Comparison of ENCODE assay signal across 8 cellular contexts in the genomic region with DNA sequence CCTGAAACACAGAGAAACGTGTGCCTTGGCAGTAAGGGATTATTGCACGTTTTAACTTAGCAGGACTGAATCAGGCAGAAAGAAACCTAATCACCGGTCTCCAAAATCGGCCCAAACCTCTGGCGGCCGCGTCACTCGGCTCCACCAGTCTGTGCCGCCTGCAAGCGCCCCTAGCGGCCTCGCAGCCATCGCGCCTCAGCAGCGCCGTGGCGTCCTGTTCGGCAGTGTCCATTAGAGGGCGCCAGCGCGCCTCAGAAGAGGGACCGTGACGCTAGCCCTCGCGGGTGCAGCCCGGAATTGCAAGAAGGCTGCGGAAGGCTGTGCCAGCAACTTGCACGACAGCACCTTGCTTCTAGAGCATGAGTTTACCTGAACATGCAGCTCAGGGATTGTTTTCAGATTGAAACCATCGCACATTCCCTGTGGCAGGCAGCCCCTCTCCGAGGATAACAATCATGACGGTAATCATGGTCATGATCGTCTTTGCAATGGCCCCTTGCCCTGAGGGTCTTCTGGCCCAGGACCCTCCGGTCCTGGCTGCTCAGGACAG.
DNase-seq lines count a peak whose midpoint lies in the region; ATAC-seq and TF ChIP-seq lines count a peak whose summit lies in the region.

No MANE protein-coding gene starts in this region.

- ATAC-seq in HG02759 (IDR thresholded peaks at IDR 0.05; ENCODE audit: unreplicated experiment) (peak; percentile 100), Right ventricle myocardium inferior (peak; percentile 99), thoracic aorta (ENCODE audit: insufficient number of reproducible peaks, low FRiP score, low read depth) (peak; percentile 93)
- ATAC-seq in activated naive CD8-positive, alpha-beta T cell treated with anti-CD3 and anti-CD28 coated beads, Interleukin-2, amount 10 ng/mL, durations not matched to agents 7 days and 5 days (ENCODE audit: low read depth) = peak; percentile 97

- peak overlapping the region; percentile 78 to 88 for H3K27ac ChIP-seq in thoracic aorta

- no peaks in the 10 kb centered on the region for H3K36me3 ChIP-seq in thoracic aorta

- peaks cover under 1% of the 10 kb centered on the region for H3K9me3 Mint-ChIP-seq in activated naive CD8-positive, alpha-beta T cell treated with anti-CD3 and anti-CD28 coated beads, Interleukin-2, amount 10 ng/mL, durations not matched to agents 7 days and 5 days
- no peaks in the 10 kb centered on the region for H3K9me3 Mint-ChIP-seq in osteocyte (ENCODE audit: unreplicated experiment)

- H3K4me3 Mint-ChIP-seq in activated naive CD8-positive, alpha-beta T cell treated with anti-CD3 and anti-CD28 coated beads, Interleukin-2, amount 10 ng/mL, durations not matched to agents 7 days and 5 days = peak overlapping the region; percentile 91
- peak overlapping the region; percentile 80 for H3K4me3 Mint-ChIP-seq in osteocyte (ENCODE audit: unreplicated experiment)

- H3K27me3 Mint-ChIP-seq in activated naive CD8-positive, alpha-beta T cell treated with anti-CD3 and anti-CD28 coated beads, Interleukin-2, amount 10 ng/mL, durations not matched to agents 7 days and 5 days = no peaks in the 10 kb centered on the region
- H3K27me3 Mint-ChIP-seq in osteocyte (ENCODE audit: unreplicated experiment) = peaks cover 9% of the 10 kb centered on the region

- H3K9me3 ChIP-seq in thoracic aorta = no peaks in the 10 kb centered on the region

- H3K27ac Mint-ChIP-seq in activated naive CD8-positive, alpha-beta T cell treated with anti-CD3 and anti-CD28 coated beads, Interleukin-2, amount 10 ng/mL, durations not matched to agents 7 days and 5 days = peak overlapping the region; percentile 97
- H3K27ac Mint-ChIP-seq in osteocyte (ENCODE audit: unreplicated experiment) = peak overlapping the region; percentile 90

- H3K36me3 Mint-ChIP-seq in activated naive CD8-positive, alpha-beta T cell treated with anti-CD3 and anti-CD28 coated beads, Interleukin-2, amount 10 ng/mL, durations not matched to agents 7 days and 5 days = peaks cover under 1% of the 10 kb centered on the region
- no peaks in the 10 kb centered on the region for H3K36me3 Mint-ChIP-seq in osteocyte (ENCODE audit: unreplicated experiment)

- intact Hi-C loops in Right ventricle myocardium inferior (cut with DNase I) = loop anchor here (1.0 to 5.0 kb wide), 5 partner anchors 81 to 434 kb away; partner anchors contain the start of genes DENND2C, SIKE1 and TRIM33

- POLR2A ChIA-PET in activated naive CD8-positive, alpha-beta T cell treated with anti-CD3 and anti-CD28 coated beads, Interleukin-2, amount 10 ng/mL, durations not matched to agents 7 days and 5 days (lab: Charles Lee) = interaction anchor here (0.5 to 1.9 kb wide), 3 partner anchors 12 to 165 kb away, joined by 4 to 8 read pairs (median 5); partner anchors contain the start of gene TRIM33

- no peaks in the 10 kb centered on the region for H3K27me3 ChIP-seq in thoracic aorta (replicated peaks; ENCODE audit: insufficient read depth)

- H3K4me3 ChIP-seq in GM12864 (ENCODE audit: low read depth, low read length) (peak overlapping the region; percentile 45), thoracic aorta (peak overlapping the region; percentile 71)

- peaks cover 26% of the 10 kb centered on the region for H3K4me1 Mint-ChIP-seq in activated naive CD8-positive, alpha-beta T cell treated with anti-CD3 and anti-CD28 coated beads, Interleukin-2, amount 10 ng/mL, durations not matched to agents 7 days and 5 days
- peaks cover 20% of the 10 kb centered on the region for H3K4me1 Mint-ChIP-seq in osteocyte (ENCODE audit: unreplicated experiment)

- H3K4me1 ChIP-seq in thoracic aorta (ENCODE audit: control insufficient read depth in 1 of 2, low read depth in 2 of 2) = peaks cover 0 to 11% of the 10 kb centered on the region in 2 donors

- DNase-seq in GM12864 (ENCODE audit: low read depth) (peak; percentile 80), NCI-H1105 treated with DMSO at 0.1 percent for 48 hours (lab: John Stamatoyannopoulos, UW) (peak; percentile 95), SKM-1 treated with dmso at 0.1 percent for 144 hours (lab: John Stamatoyannopoulos, UW; ENCODE audit: unreplicated experiment) (peak; percentile 92), Right ventricle myocardium inferior (ENCODE audit: missing footprints) (peak; percentile 98), osteocyte (ENCODE audit: extremely low spot score, unreplicated experiment) (peak; percentile 99), thoracic aorta (ENCODE audit: low spot score) (peak; percentile 86)
- DNase-seq in activated naive CD8-positive, alpha-beta T cell treated with anti-CD3 and anti-CD28 coated beads, Interleukin-2, amount 10 ng/mL, durations not matched to agents 7 days and 5 days = peak; percentile 100

- TF ChIP-seq CTCF in GM12864 (IDR thresholded peaks at IDR 0.05; ENCODE audit: low read depth, low read length, missing control alignments) (peak; percentile 100), osteocyte (IDR thresholded peaks at IDR 0.05) (peak; percentile 100), thoracic aorta (IDR thresholded peaks at IDR 0.05) (peak; percentile 100)

Comparison
In these comparisons a context has a peak if more than half of its experiments do, and no peak if none do; other contexts are left out.
1. Peak in every context shown above with its lines: DNase-seq, ATAC-seq, H3K4me3 ChIP-seq and H3K27ac ChIP-seq.